In the genomic region with DNA sequence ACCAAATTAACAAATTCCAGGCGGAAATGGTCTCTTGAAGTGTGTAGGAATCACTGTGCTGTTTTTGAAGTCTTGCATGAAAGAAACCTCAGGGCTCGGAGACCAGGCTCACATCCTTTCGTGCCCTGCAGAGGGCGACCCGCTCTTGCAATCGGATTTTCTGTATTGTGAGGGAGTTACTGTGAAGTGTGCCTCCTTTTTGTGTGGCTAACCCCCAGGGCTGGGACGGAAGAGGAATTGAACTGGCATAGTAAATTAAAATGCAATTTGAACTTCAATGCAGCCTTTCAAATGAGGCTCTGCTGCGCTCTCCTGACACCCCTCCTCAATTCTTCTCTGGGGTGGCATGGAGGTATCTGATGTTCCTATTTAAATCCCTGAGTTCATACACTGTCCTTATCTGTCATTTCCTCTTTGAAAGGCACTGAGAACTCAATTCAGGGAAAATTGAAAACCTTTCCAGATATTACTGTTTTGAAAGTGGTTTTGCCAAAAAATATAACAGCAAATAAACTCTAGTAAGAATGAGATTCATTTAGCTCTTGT, we compare ENCODE assay signal across 7 cellular contexts. TPM values are rescaled to one million over a fixed set of nuclear protein-coding genes. Genes with fewer than 3 reads are reported as not detected.
DNase-seq lines count a peak whose midpoint lies in the region; ATAC-seq, FAIRE-seq and TF ChIP-seq lines count a peak whose summit lies in the region.

No MANE protein-coding gene starts in this region.

- intact Hi-C loops in MCF 10A (cut with micrococcal nuclease), result loop anchor here (2.0 kb wide), 1 partner anchor 250 kb away; no protein-coding TSS in a partner anchor
- intact Hi-C loops in left lung (cut with DNase I), result no loop called here

- H3K4me1 Mint-ChIP-seq in MCF 10A (ENCODE audit: insufficient read depth, unreplicated experiment), result peaks cover 5% of the 10 kb centered on the region

- no peaks in the 10 kb centered on the region for H3K4me1 ChIP-seq in left lung

- H3K27ac ChIP-seq in left lung, result no peak overlapping the region

- no peaks in the 10 kb centered on the region for H3K9me3 ChIP-seq in left lung

- H3K36me3 ChIP-seq in left lung, result no peaks in the 10 kb centered on the region

- no TSS peak for BruUV-seq in MCF 10A (replicated peaks; lab: Mats Ljungman, UMichigan)

- H3K27ac Mint-ChIP-seq in MCF 10A (ENCODE audit: low read depth, unreplicated experiment), result no peak overlapping the region

- peak; percentile 59 for TF ChIP-seq CTCF in MCF 10A (IDR thresholded peaks at IDR 0.05; ENCODE audit: unreplicated experiment)
- TF ChIP-seq CTCF in left lung (IDR thresholded peaks at IDR 0.05), result peak; percentile 36 to 40

- CTCF ChIA-PET in MCF 10A (lab: Yijun Ruan, JAX), result interaction anchor here (0.6 to 0.8 kb wide), 8 partner anchors 8 to 362 kb away, joined by 3 to 5 read pairs (median 3); no protein-coding TSS in a partner anchor

- DNase-seq in GM12891 (ENCODE audit: insufficient read length, low spot score), result peak; percentile 46
- DNase-seq in NCI-H2081 treated with DMSO at 0.1 percent for 48 hours (lab: John Stamatoyannopoulos, UW), result peak; percentile 56
- DNase-seq in UCSD-AML1 (lab: John Stamatoyannopoulos, UW; ENCODE audit: unreplicated experiment), result peak; percentile 63
- peak; percentile 58 for DNase-seq in MCF 10A (ENCODE audit: unreplicated experiment)
- no peak for DNase-seq in left lung
- peak; percentile 23 to 37 for DNase-seq in stimulated activated CD8-positive, alpha-beta memory T cell treated with anti-CD3 and anti-CD28 coated beads, Interleukin-2, amount 100 ng/mL, for 1 hour (ENCODE audit: low read depth in 2 of 2)

- no peaks in the 10 kb centered on the region for H3K9me3 Mint-ChIP-seq in MCF 10A (ENCODE audit: unreplicated experiment)

- no peak for ATAC-seq in left lung
- no peak for ATAC-seq in GM18502 (IDR thresholded peaks at IDR 0.05; ENCODE audit: poor library complexity, unreplicated experiment)

- H3K4me3 ChIP-seq in left lung, result no peak overlapping the region

- FAIRE-seq in GM12891 (lab: Jason Lieb, UNC), result peak; percentile 86

- no peak overlapping the region for H3K4me3 Mint-ChIP-seq in MCF 10A (ENCODE audit: unreplicated experiment)

- H3K36me3 Mint-ChIP-seq in MCF 10A (ENCODE audit: insufficient read depth, unreplicated experiment), result no peaks in the 10 kb centered on the region

- H3K27me3 ChIP-seq in left lung, result peaks cover 0 to 4% of the 10 kb centered on the region in 2 donors

- POLR2A ChIA-PET in MCF 10A (lab: Yijun Ruan, JAX), result interaction anchor here (0.8 to 1.1 kb wide), 2 partner anchors 9 to 14 kb away, joined by 3 to 4 read pairs; no protein-coding TSS in a partner anchor

- H3K27me3 Mint-ChIP-seq in MCF 10A (ENCODE audit: insufficient read depth, unreplicated experiment), result peaks cover 26% of the 10 kb centered on the region

- TF ChIP-seq POLR2A in GM12891 (IDR thresholded peaks at IDR 0.05; ENCODE audit: low read depth, low read length), result no peak

TF ChIP-seq in GM12891, 5 proteins besides CTCF, POLR2A, EP300 and RAD21:
- TF ChIP-seq PAX5 (IDR thresholded peaks at IDR 0.05; ENCODE audit: insufficient read depth, low read length, severe bottlenecking) (no peak), POLR2AphosphoS5 (IDR thresholded peaks at IDR 0.05; ENCODE audit: low read depth, low read length) (no peak), POU2F2 (IDR thresholded peaks at IDR 0.05; ENCODE audit: low read depth, low read length) (no peak), SPI1 (IDR thresholded peaks at IDR 0.05; ENCODE audit: low read depth, low read length) (no peak), TAF1 (IDR thresholded peaks at IDR 0.05; ENCODE audit: low read depth, low read length) (no peak)

RNA-seq across cellular contexts. Expression of gene MGAT5B, which starts 51.5 kb away (rescaled TPM):
- polyA plus RNA-seq in GM12891 (2012; ENCODE audit: low read depth, missing spikeins), result not detected
- total RNA-seq in MCF 10A (2022), result 1.3 and 1.7 TPM in 2 replicates
- 1 to 10 TPM; 1.0 to 1.2 TPM for total RNA-seq in left lung

Comparison
In these comparisons a context has a peak if more than half of its experiments do, and no peak if none do; other contexts are left out.
1. DNase-seq: peak in GM12891 (single experiment), NCI-H2081 treated with DMSO at 0.1 percent for 48 hours (single experiment), UCSD-AML1 (single experiment), MCF 10A (single experiment) and stimulated activated CD8-positive, alpha-beta memory T cell treated with anti-CD3 and anti-CD28 coated beads, Interleukin-2, amount 100 ng/mL, for 1 hour (2 of 2); none in left lung (0 of 2).